ENCODE assay signal across 9 cellular contexts in genomic region chr2:242031481-242032019, GRCh38.
DNase-seq lines count a peak whose midpoint lies in the region; ATAC-seq and TF ChIP-seq lines count a peak whose summit lies in the region.
"Had no signal": no experiment of that assay in that cellular context is flagged by ENCODE, and none has a peak within 500 bp of the region (broad histone marks: within the 10 kb centered on the region; RNA-seq: fewer than 3 reads in every experiment).

No MANE protein-coding gene starts in this region.

- H3K4me1 ChIP-seq in gastroesophageal sphincter: no peaks in the 10 kb centered on the region
- H3K4me1 ChIP-seq: vagina had no signal

- TF ChIP-seq POLR2A in gastroesophageal sphincter (IDR thresholded peaks at IDR 0.05): no peak

- H3K27me3 ChIP-seq in gastroesophageal sphincter: peaks cover 53% of the 10 kb centered on the region
- H3K27me3 ChIP-seq: vagina had no signal

- peaks cover 3% of the 10 kb centered on the region for H3K36me3 Mint-ChIP-seq in T-helper 1 cell treated with Interleukin-12 subunit alpha and Interleukin-12 subunit beta and Interleukin-4 antibody, amounts not matched to agents 30 μg/mL and 1 μg/mL, for 36 hours (ENCODE audit: low read depth)

- WGBS in gastroesophageal sphincter (ENCODE audit: low coverage in 1 of 2), 2 donors: 77 to 78% methylated on average over 8 of the region's 20 CpGs

- TF ChIP-seq CTCF in gastroesophageal sphincter (IDR thresholded peaks at IDR 0.05): no peak

- ATAC-seq in HG02981 (IDR thresholded peaks at IDR 0.05; ENCODE audit: unreplicated experiment) (no peak), GM19455 (IDR thresholded peaks at IDR 0.05; ENCODE audit: unreplicated experiment) (no peak), gastroesophageal sphincter (no peak), HG03196 (IDR thresholded peaks at IDR 0.05; ENCODE audit: unreplicated experiment) (no peak)

- DNase-seq in EH (ENCODE audit: low read depth) (peak; percentile 89), amniotic stem cell (lab: John Stamatoyannopoulos, UW) (peak; percentile 38), posterior vena cava (ENCODE audit: low spot score) (peak; percentile 47)

- peak overlapping the region; percentile 72 for H3K4me3 Mint-ChIP-seq in T-helper 1 cell treated with Interleukin-12 subunit alpha and Interleukin-12 subunit beta and Interleukin-4 antibody, amounts not matched to agents 30 μg/mL and 1 μg/mL, for 36 hours

- peak overlapping the region; percentile 23 for H3K27ac Mint-ChIP-seq in T-helper 1 cell treated with Interleukin-12 subunit alpha and Interleukin-12 subunit beta and Interleukin-4 antibody, amounts not matched to agents 30 μg/mL and 1 μg/mL, for 36 hours

- peaks cover 60% of the 10 kb centered on the region for H3K27me3 Mint-ChIP-seq in T-helper 1 cell treated with Interleukin-12 subunit alpha and Interleukin-12 subunit beta and Interleukin-4 antibody, amounts not matched to agents 30 μg/mL and 1 μg/mL, for 36 hours (ENCODE audit: low read depth)

- H3K9me3 ChIP-seq in gastroesophageal sphincter: no peaks in the 10 kb centered on the region
- H3K9me3 ChIP-seq: vagina had no signal

- TF ChIP-seq EP300 in gastroesophageal sphincter (IDR thresholded peaks at IDR 0.05): no peak

- H3K4me1 Mint-ChIP-seq in T-helper 1 cell treated with Interleukin-12 subunit alpha and Interleukin-12 subunit beta and Interleukin-4 antibody, amounts not matched to agents 30 μg/mL and 1 μg/mL, for 36 hours (ENCODE audit: low read depth): peaks cover 21% of the 10 kb centered on the region

- H3K9me3 Mint-ChIP-seq in T-helper 1 cell treated with Interleukin-12 subunit alpha and Interleukin-12 subunit beta and Interleukin-4 antibody, amounts not matched to agents 30 μg/mL and 1 μg/mL, for 36 hours: no peaks in the 10 kb centered on the region

- intact Hi-C loops in posterior vena cava (cut with DNase I): no loop called here

- no peak overlapping the region for H3K4me3 ChIP-seq in gastroesophageal sphincter
- H3K4me3 ChIP-seq: vagina had no signal

- no peak overlapping the region for H3K27ac ChIP-seq in gastroesophageal sphincter
- H3K27ac ChIP-seq: vagina had no signal

- H3K36me3 ChIP-seq in gastroesophageal sphincter: no peaks in the 10 kb centered on the region
- H3K36me3 ChIP-seq: vagina had no signal

Comparison
In these comparisons a context has a peak if more than half of its experiments do, and no peak if none do; other contexts are left out.
1. DNase-seq: peak in every context shown above with its lines; median percentile 89 in EH; 47 in posterior vena cava; 38 in amniotic stem cell.